19 cellular contexts compared by ENCODE assay signal in the genomic region with DNA sequence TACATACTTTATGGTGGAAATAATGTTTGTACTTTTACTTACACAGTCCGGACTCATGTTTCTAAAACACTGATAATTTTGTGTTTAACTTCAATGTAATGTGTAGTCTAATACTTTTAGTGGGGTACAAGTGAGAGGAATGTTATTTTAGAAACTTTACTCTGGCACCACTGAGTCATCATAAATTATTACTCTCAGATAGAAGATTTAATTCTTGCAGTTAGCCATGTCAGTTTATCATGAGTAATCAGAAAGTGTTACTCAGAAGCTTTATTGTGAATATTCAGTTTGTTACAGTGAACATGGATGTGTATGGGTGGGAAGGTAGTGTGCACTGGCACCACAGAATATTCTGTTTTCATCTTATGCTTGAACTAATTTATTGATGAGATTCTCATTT. TPM values are rescaled to one million over a fixed set of nuclear protein-coding genes. Genes with fewer than 3 reads are reported as not detected.
DNase-seq lines count a peak whose midpoint lies in the region; ATAC-seq, FAIRE-seq and TF ChIP-seq lines count a peak whose summit lies in the region.
"Had no signal": no experiment of that assay in that cellular context is flagged by ENCODE, and none has a peak within 500 bp of the region (broad histone marks: within the 10 kb centered on the region; RNA-seq: fewer than 3 reads in every experiment).

No MANE protein-coding gene starts in this region.

- H2BK15ac ChIP-seq in mesenchymal stem cell (ENCODE audit: low read depth, poor library complexity, severe bottlenecking): no peak overlapping the region

- no peak overlapping the region for H4K8ac ChIP-seq in mesenchymal stem cell (ENCODE audit: low read length)

- H3K9me3 ChIP-seq in A549: no peaks in the 10 kb centered on the region
- H3K9me3 ChIP-seq in mesenchymal stem cell (ENCODE audit: control insufficient read depth, low read length): no peaks in the 10 kb centered on the region
- H3K9me3 ChIP-seq: left lung, upper lobe of left lung had no signal

- CTCF ChIA-PET in A549 (lab: Yijun Ruan, JAX): interaction anchor here (0.6 kb wide), 1 partner anchor 23 kb away, joined by 3 read pairs; no protein-coding TSS in a partner anchor

- H3K4me1 ChIP-seq in A549 (peaks cover 16% of the 10 kb centered on the region; the same call in 2 of the 3 replicates), mesenchymal stem cell (ENCODE audit: control insufficient read depth, insufficient read depth, low read depth, low read length) (no peaks in the 10 kb centered on the region), GM23338 (ENCODE audit: insufficient read depth) (peaks cover 12% of the 10 kb centered on the region)
- H3K4me1 ChIP-seq: left lung, upper lobe of left lung had no signal

- ATAC-seq in A549: no peak
- ATAC-seq in HG02981 (IDR thresholded peaks at IDR 0.05; ENCODE audit: unreplicated experiment): no peak
- no peak for ATAC-seq in GM23338
- ATAC-seq: left lung had no signal

- TF ChIP-seq POLR2A in A549 (IDR thresholded peaks at IDR 0.05; ENCODE audit: low read length): no peak

- H3K9me3 Mint-ChIP-seq in chondrocyte (ENCODE audit: low read depth) (no peaks in the 10 kb centered on the region), GM23338 (no peaks in the 10 kb centered on the region)
- H3K9me3 Mint-ChIP-seq: endodermal cell, nephron had no signal

- no peak overlapping the region for H2BK12ac ChIP-seq in mesenchymal stem cell (ENCODE audit: low read length in 2 of 2)

- TF ChIP-seq EP300 in A549 (IDR thresholded peaks at IDR 0.05): no peak

- no peak overlapping the region for H2BK120ac ChIP-seq in mesenchymal stem cell (ENCODE audit: low read depth, low read length)

- no peak for TF ChIP-seq RAD21 in A549 (conservative IDR thresholded peaks at IDR 0.05 in 1 of 2, IDR thresholded peaks at IDR 0.05 in 1 of 2)

- H3K4me2 ChIP-seq in A549 (0 out of 3 replicates have a peak overlapping the region, but pooled peaks have one; percentile 0), mesenchymal stem cell (ENCODE audit: low read length, poor library complexity, severe bottlenecking) (no peak overlapping the region), GM23338 (no peak overlapping the region)
- H3K4me2 ChIP-seq: hepatocyte had no signal

- no peak overlapping the region for H3K23ac ChIP-seq in mesenchymal stem cell (ENCODE audit: low read length in 2 of 2)

- FAIRE-seq in A549 (lab: Jason Lieb, UNC): no peak
- no peak for FAIRE-seq in frontal cortex (lab: Jason Lieb, UNC)
- FAIRE-seq: GM19239 had no signal

- H3K27ac ChIP-seq in A549: no peak overlapping the region
- no peak overlapping the region for H3K27ac ChIP-seq in mesenchymal stem cell (ENCODE audit: low read length, poor library complexity, severe bottlenecking)
- no peak overlapping the region for H3K27ac ChIP-seq in GM23338 (ENCODE audit: low read depth)
- H3K27ac ChIP-seq: hepatocyte, left lung, upper lobe of left lung had no signal

- H3K27me3 Mint-ChIP-seq in chondrocyte (ENCODE audit: low read depth) (no peaks in the 10 kb centered on the region), GM23338 (ENCODE audit: insufficient read depth, low read depth, poor library complexity) (no peaks in the 10 kb centered on the region)

- H2BK5ac ChIP-seq in mesenchymal stem cell (ENCODE audit: low read depth, low read length, poor library complexity, severe bottlenecking): no peak overlapping the region

- no peak overlapping the region for H4K91ac ChIP-seq in mesenchymal stem cell (ENCODE audit: low read length)

- H2AK5ac ChIP-seq in mesenchymal stem cell (ENCODE audit: low read length, severe bottlenecking): no peak overlapping the region

- H2AFZ ChIP-seq in mesenchymal stem cell (ENCODE audit: low read depth, low read length) (no peak overlapping the region), GM23338 (no peak overlapping the region)
- H2AFZ ChIP-seq: hepatocyte had no signal

- H3K9ac ChIP-seq in mesenchymal stem cell (ENCODE audit: low read length): peak overlapping the region; percentile 60

- H3K9me2 ChIP-seq in GM23338 (ENCODE audit: insufficient read depth): no peaks in the 10 kb centered on the region

- POLR2A ChIA-PET in A549 (lab: Yijun Ruan, JAX): no interaction called here

- DNase-seq in A549 (ENCODE audit: low read depth in 1 of 2, low spot score in 1 of 2) (no peak), M059J (ENCODE audit: low read depth) (peak; percentile 61), chondrocyte (ENCODE audit: low spot score) (no peak), mesenchymal stem cell (no peak), GM23338 (ENCODE audit: low spot score) (no peak), cerebellar nuclear complex (lab: John Stamatoyannopoulos, UW) (no peak), frontal cortex (ENCODE audit: low spot score in 2 of 2) (no peak)
- DNase-seq: activated CD8-positive, alpha-beta memory T cell treated with anti-CD3 and anti-CD28 coated beads for 24 hours; activated effector memory CD4-positive, alpha-beta T cell treated with anti-CD3 and anti-CD28 coated beads, Interleukin-2, amount 50 U/mL, for 16 hours; endodermal cell; GF-D8; left lung; NCI-H510A; stimulated activated CD4-positive, alpha-beta T cell treated with anti-CD3 and anti-CD28 coated beads, Interleukin-4, amount 100 ng/mL, for 1 hour; upper lobe of left lung had no signal

- no peak overlapping the region for H3K14ac ChIP-seq in mesenchymal stem cell (ENCODE audit: low read length in 2 of 2)

- H3K27me3 ChIP-seq in mesenchymal stem cell (ENCODE audit: control insufficient read depth in 1 of 2, insufficient read depth in 1 of 2, low read length in 2 of 2) (no peaks in the 10 kb centered on the region), GM23338 (ENCODE audit: insufficient read depth) (no peaks in the 10 kb centered on the region)
- H3K27me3 ChIP-seq: hepatocyte, left lung, upper lobe of left lung had no signal

- H3F3A ChIP-seq in GM23338 (replicated peaks; ENCODE audit: low read depth): no peaks in the 10 kb centered on the region

- no peak overlapping the region for H3K4ac ChIP-seq in mesenchymal stem cell (ENCODE audit: low read depth in 1 of 2, low read length in 2 of 2)

- no peaks in the 10 kb centered on the region for H3K79me1 ChIP-seq in mesenchymal stem cell (replicated peaks; ENCODE audit: low read length, poor library complexity, severe bottlenecking)

- H3K27ac Mint-ChIP-seq in chondrocyte (ENCODE audit: unreplicated experiment): peak overlapping the region; percentile 92
- no peak overlapping the region for H3K27ac Mint-ChIP-seq in GM23338
- H3K27ac Mint-ChIP-seq: endodermal cell, nephron had no signal

- H3K36me3 Mint-ChIP-seq in chondrocyte (ENCODE audit: low read depth): peaks cover 5% of the 10 kb centered on the region
- no peaks in the 10 kb centered on the region for H3K36me3 Mint-ChIP-seq in GM23338 (ENCODE audit: low read depth)

- TF ChIP-seq CTCF in A549 (IDR thresholded peaks at IDR 0.05) (no peak), chondrocyte (IDR thresholded peaks at IDR 0.05) (no peak), GM23338 (conservative IDR thresholded peaks at IDR 0.05; ENCODE audit: low read depth in 2 of 2) (no peak)

- H3K4me3 Mint-ChIP-seq in chondrocyte (ENCODE audit: unreplicated experiment) (peak overlapping the region; percentile 33), GM23338 (no peak overlapping the region)
- H3K4me3 Mint-ChIP-seq: endodermal cell, nephron had no signal

- no peaks in the 10 kb centered on the region for H3K79me2 ChIP-seq in GM23338 (replicated peaks; ENCODE audit: insufficient read depth)
- H3K79me2 ChIP-seq: hepatocyte had no signal

- H4K20me1 ChIP-seq in GM23338 (replicated peaks; ENCODE audit: insufficient read depth): no peaks in the 10 kb centered on the region

- 86% methylated on average over 1 of the region's 1 CpG for WGBS in A549 (ENCODE audit: missing lambda C conversion rate)
- no CpG with 5 or more reads among the region's 1 CpG for WGBS in mesenchymal stem cell

- peaks cover 46% of the 10 kb centered on the region for H3K4me1 Mint-ChIP-seq in chondrocyte (ENCODE audit: low read depth)
- peaks cover 16% of the 10 kb centered on the region for H3K4me1 Mint-ChIP-seq in GM23338
- H3K4me1 Mint-ChIP-seq: nephron had no signal

- no peaks in the 10 kb centered on the region for H3K36me3 ChIP-seq in mesenchymal stem cell (ENCODE audit: control insufficient read depth in 1 of 2, insufficient read depth in 2 of 2, low read depth in 1 of 2, low read length in 2 of 2)
- H3K36me3 ChIP-seq in GM23338 (ENCODE audit: insufficient read depth): no peaks in the 10 kb centered on the region
- H3K36me3 ChIP-seq: left lung, upper lobe of left lung had no signal

- no peak overlapping the region for H3K18ac ChIP-seq in mesenchymal stem cell (ENCODE audit: low read depth in 1 of 2, low read length in 2 of 2)

- H3K4me3 ChIP-seq in A549 (no peak overlapping the region), mesenchymal stem cell (ENCODE audit: insufficient read depth in 1 of 2, low read depth in 1 of 2, low read length in 2 of 2) (peak overlapping the region in 1 of 2 experiments; percentile 26), GM23338 (no peak overlapping the region)
- H3K4me3 ChIP-seq: hepatocyte, left lung, upper lobe of left lung had no signal

RNA-seq across cellular contexts. Expression of gene OGN, which starts 20.0 kb away (rescaled TPM):
- polyA plus RNA-seq in A549 (2011; rRNA removed): not detected in 2 replicates
- polyA plus RNA-seq in A549 (2012; cell fraction: cytosol; rRNA removed): not detected in 2 replicates
- not detected in 2 replicates for polyA plus RNA-seq in A549 (2012; cell fraction: nucleus; rRNA removed)
- polyA plus RNA-seq in A549 (2017; fragmentation: RNase III; extraction: RNeasy Plus Mini Kit Qiagen cat#74134 plus additional on column Dnase treatment): not detected in 3 replicates
- not detected in 2 replicates for polyA minus RNA-seq in A549 (2011; rRNA and poly(A)+ RNA removed)
- total RNA-seq in M059J (2014; rRNA removed; shearing (Covaris generic)): not detected in 2 replicates
- total RNA-seq in chondrocyte: 27.4 to 72.6 TPM (median 30.3 TPM) in 3 replicates
- polyA plus RNA-seq in mesenchymal stem cell (2013, experiment 1 of 2): not detected
- 0.03 TPM for polyA plus RNA-seq in mesenchymal stem cell (2013, experiment 2 of 2)
- total RNA-seq in GM23338 (2014; rRNA removed; shearing (Covaris generic)): not detected in 2 replicates
- polyA plus RNA-seq in GM23338 (2016; fragmentation: Nextera tagmentation; extraction: Ambion mirVana): 2.2 and 2.5 TPM in 2 replicates
- 17.5 TPM for total RNA-seq in frontal cortex
- total RNA-seq: endodermal cell had no signal

RNA-seq across cellular contexts. Expression of gene OMD, which starts 39.9 kb away (rescaled TPM):
- polyA plus RNA-seq in A549 (2011; rRNA removed) (not detected in 2 replicates), A549 (2017; fragmentation: RNase III; extraction: RNeasy Plus Mini Kit Qiagen cat#74134 plus additional on column Dnase treatment) (not detected in 3 replicates), GM23338 (2016; fragmentation: Nextera tagmentation; extraction: Ambion mirVana) (1.1 and 1.3 TPM in 2 replicates)
- not detected in 2 replicates for polyA plus RNA-seq in A549 (2012; cell fraction: cytosol; rRNA removed)
- polyA plus RNA-seq in A549 (2012; cell fraction: nucleus; rRNA removed): not detected in 2 replicates
- polyA minus RNA-seq in A549 (2011; rRNA and poly(A)+ RNA removed): not detected in 2 replicates
- total RNA-seq in M059J (2014; rRNA removed; shearing (Covaris generic)): not detected in 2 replicates
- total RNA-seq in chondrocyte (25.6 to 148 TPM (median 28.5 TPM) in 3 replicates), frontal cortex (3.7 TPM)
- not detected for polyA plus RNA-seq in mesenchymal stem cell (2013, experiment 1 of 2)
- polyA plus RNA-seq in mesenchymal stem cell (2013, experiment 2 of 2): not detected
- not detected in 2 replicates for total RNA-seq in GM23338 (2014; rRNA removed; shearing (Covaris generic))
- total RNA-seq: endodermal cell had no signal

RNA-seq across cellular contexts. Expression of gene CENPP, which starts 58.6 kb away (rescaled TPM):
- polyA plus RNA-seq in A549 (2011; rRNA removed) (13.4 and 15.5 TPM in 2 replicates), A549 (2017; fragmentation: RNase III; extraction: RNeasy Plus Mini Kit Qiagen cat#74134 plus additional on column Dnase treatment) (5.5 to 7.2 TPM (median 7.2 TPM) in 3 replicates), GM23338 (2016; fragmentation: Nextera tagmentation; extraction: Ambion mirVana) (8.9 and 11.0 TPM in 2 replicates)
- 2.8 and 3.4 TPM in 2 replicates for polyA plus RNA-seq in A549 (2012; cell fraction: cytosol; rRNA removed)
- 3.5 and 3.9 TPM in 2 replicates for polyA plus RNA-seq in A549 (2012; cell fraction: nucleus; rRNA removed)
- 2.9 and 3.8 TPM in 2 replicates for polyA minus RNA-seq in A549 (2011; rRNA and poly(A)+ RNA removed)
- total RNA-seq in M059J (2014; rRNA removed; shearing (Covaris generic)): 3.8 and 23.1 TPM in 2 replicates
- total RNA-seq in chondrocyte (7.7 to 19.7 TPM (median 9.2 TPM) in 3 replicates), frontal cortex (5.7 TPM)
- 4.2 TPM for polyA plus RNA-seq in mesenchymal stem cell (2013, experiment 1 of 2)
- polyA plus RNA-seq in mesenchymal stem cell (2013, experiment 2 of 2): 3.9 TPM
- 12.5 and 12.6 TPM in 2 replicates for total RNA-seq in GM23338 (2014; rRNA removed; shearing (Covaris generic))

RNA-seq across cellular contexts. Expression of gene NOL8, which starts 59.2 kb away (rescaled TPM):
- polyA plus RNA-seq in A549 (2011; rRNA removed): 30.2 and 47.2 TPM in 2 replicates
- polyA plus RNA-seq in A549 (2012; cell fraction: cytosol; rRNA removed): 6.5 and 6.7 TPM in 2 replicates
- polyA plus RNA-seq in A549 (2012; cell fraction: nucleus; rRNA removed): 6.6 and 8.4 TPM in 2 replicates
- polyA plus RNA-seq in A549 (2017; fragmentation: RNase III; extraction: RNeasy Plus Mini Kit Qiagen cat#74134 plus additional on column Dnase treatment): 24.4 to 28.5 TPM (median 26.7 TPM) in 3 replicates
- 21.4 and 27.7 TPM in 2 replicates for polyA minus RNA-seq in A549 (2011; rRNA and poly(A)+ RNA removed)
- total RNA-seq in M059J (2014; rRNA removed; shearing (Covaris generic)): 18.5 and 26.1 TPM in 2 replicates
- 28.3 to 39.7 TPM (median 30.5 TPM) in 3 replicates for total RNA-seq in chondrocyte
- polyA plus RNA-seq in mesenchymal stem cell (2013, experiment 1 of 2): 26.3 TPM
- 26.8 TPM for polyA plus RNA-seq in mesenchymal stem cell (2013, experiment 2 of 2)
- 26.0 and 26.6 TPM in 2 replicates for total RNA-seq in GM23338 (2014; rRNA removed; shearing (Covaris generic))
- polyA plus RNA-seq in GM23338 (2016; fragmentation: Nextera tagmentation; extraction: Ambion mirVana): 34.1 and 42.7 TPM in 2 replicates
- total RNA-seq in frontal cortex: 12.6 TPM

Comparison
In these comparisons a context has a peak if more than half of its experiments do, and no peak if none do; other contexts are left out.
1. RNA of gene OGN, which starts 20.0 kb away (total RNA-seq): 27.4 to 72.6 TPM in chondrocyte and 17.5 TPM in frontal cortex (single experiment); not detected in M059J and not detected in GM23338; every median in the first group is over 10 times any median in the second.